ENCODE assay signal across 1 cellular context in genomic region chr10:11682267-11682683, GRCh38.
TF ChIP-seq lines count a peak whose summit lies in the region.

No MANE protein-coding gene starts in this region.

TF ChIP-seq in HEK293T, 16 proteins besides CTCF, POLR2A, EP300 and RAD21 (continued from another document):
- TF ChIP-seq TARDBP (IDR thresholded peaks at IDR 0.05) (no peak), LEF1 (IDR thresholded peaks at IDR 0.05; ENCODE audit: borderline replicate concordance) (no peak)
